In the genomic region with DNA sequence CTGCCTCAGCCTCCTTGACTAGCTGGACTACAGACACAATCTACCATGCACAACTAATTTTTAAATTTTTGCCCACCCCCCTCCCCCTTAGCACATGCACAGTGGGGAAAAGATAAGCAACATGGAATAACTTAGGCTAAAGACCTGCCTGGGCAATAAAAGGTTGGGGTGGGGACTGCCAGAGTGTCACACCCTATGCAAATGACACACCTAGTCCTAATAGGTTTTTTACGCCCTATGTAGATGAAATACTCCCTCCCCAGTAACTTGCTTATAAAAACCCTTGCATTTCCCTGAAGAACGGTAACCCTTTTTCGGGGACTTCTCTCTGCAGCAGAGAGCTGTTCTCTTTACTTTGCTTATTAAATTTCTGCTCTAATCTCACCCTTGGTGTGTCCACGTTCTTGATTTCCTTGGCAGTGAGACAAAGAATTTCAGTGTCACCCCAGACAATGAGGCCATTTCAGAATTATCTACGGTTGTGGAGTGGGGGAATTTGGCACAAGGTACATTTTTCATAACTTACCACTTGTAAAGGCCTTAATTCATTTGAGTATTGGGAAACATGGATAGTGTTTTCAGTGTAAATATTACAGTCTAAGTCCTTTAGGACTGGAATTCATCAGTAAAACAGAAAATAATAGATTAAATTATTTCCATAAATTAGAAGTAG, we compare ENCODE assay signal across 17 cellular contexts.
"Had no signal": no experiment of that assay in that cellular context is flagged by ENCODE, and none has a peak within 500 bp of the region (broad histone marks: within the 10 kb centered on the region; RNA-seq: fewer than 3 reads in every experiment).

No MANE protein-coding gene starts in this region.

- H3K4me1 ChIP-seq: heart right ventricle had no signal

- H3K4me3 Mint-ChIP-seq: activated CD4-positive, alpha-beta memory T cell treated with anti-CD3 and anti-CD28 coated beads, Interleukin-2, amount 10 ng/mL, durations not matched to agents 7 days and 5 days; activated T-cell treated with anti-CD3 and anti-CD28 coated beads, Interleukin-2, amount 50 U/mL, for 4 hours; dendritic cell treated with granulocyte-macrophage colony-stimulating factor and Interleukin-4, amounts not matched to agents 40 ng/mL and 50 ng/mL, for 4 days; naive thymus-derived CD4-positive, alpha-beta T cell; stimulated activated memory B cell treated with anti-CD40 and anti-IgM and Interleukin-4, amounts not matched to agents 10 μg/mL and 1 μg/mL and 100 μg/mL, for 72 hours; WTC11 had no signal

- H3K27ac Mint-ChIP-seq: activated CD4-positive, alpha-beta memory T cell treated with anti-CD3 and anti-CD28 coated beads, Interleukin-2, amount 10 ng/mL, durations not matched to agents 7 days and 5 days; activated naive CD4-positive, alpha-beta T cell treated with anti-CD3 and anti-CD28 coated beads, Interleukin-2, amount 50 U/mL, for 72 hours; dendritic cell treated with granulocyte-macrophage colony-stimulating factor and Interleukin-4, amounts not matched to agents 40 ng/mL and 50 ng/mL, for 4 days; naive thymus-derived CD4-positive, alpha-beta T cell; stimulated activated memory B cell treated with anti-CD40 and anti-IgM and Interleukin-4, amounts not matched to agents 10 μg/mL and 1 μg/mL and 100 μg/mL, for 72 hours; WTC11 had no signal

- H3K36me3 ChIP-seq: heart right ventricle, pancreas had no signal

- H3K36me3 Mint-ChIP-seq: activated naive CD4-positive, alpha-beta T cell treated with anti-CD3 and anti-CD28 coated beads, Interleukin-2, amount 50 U/mL, for 72 hours; naive thymus-derived CD4-positive, alpha-beta T cell; stimulated activated memory B cell treated with anti-CD40 and anti-IgM and Interleukin-4, amounts not matched to agents 10 μg/mL and 1 μg/mL and 100 μg/mL, for 72 hours; WTC11 had no signal

- H3K9me3 ChIP-seq: heart right ventricle, pancreas had no signal

- H3K9me3 Mint-ChIP-seq: activated T-cell treated with anti-CD3 and anti-CD28 coated beads, Interleukin-2, amount 50 U/mL, for 4 hours; dendritic cell treated with granulocyte-macrophage colony-stimulating factor and Interleukin-4, amounts not matched to agents 40 ng/mL and 50 ng/mL, for 4 days; stimulated activated memory B cell treated with anti-CD40 and anti-IgM and Interleukin-4, amounts not matched to agents 10 μg/mL and 1 μg/mL and 100 μg/mL, for 72 hours had no signal

- H3K27ac ChIP-seq: heart right ventricle, pancreas had no signal

- H3K4me1 Mint-ChIP-seq: activated CD4-positive, alpha-beta memory T cell treated with anti-CD3 and anti-CD28 coated beads, Interleukin-2, amount 10 ng/mL, durations not matched to agents 7 days and 5 days; naive thymus-derived CD4-positive, alpha-beta T cell; stimulated activated memory B cell treated with anti-CD40 and anti-IgM and Interleukin-4, amounts not matched to agents 10 μg/mL and 1 μg/mL and 100 μg/mL, for 72 hours had no signal

- DNase-seq: activated CD4-positive, alpha-beta memory T cell treated with anti-CD3 and anti-CD28 coated beads, Interleukin-2, amount 10 ng/mL, durations not matched to agents 7 days and 5 days; activated CD4-positive, alpha-beta T cell treated with anti-CD3 and anti-CD28 coated beads for 4 hours; activated effector memory CD4-positive, alpha-beta T cell treated with anti-CD3 and anti-CD28 coated beads, Interleukin-2, amount 50 U/mL, for 16 hours; activated T-cell treated with anti-CD3 and anti-CD28 coated beads, Interleukin-2, amount 50 U/mL, for 4 hours; cerebellar nuclear complex; effector memory CD4-positive, alpha-beta T cell; heart right ventricle; left cardiac atrium; naive thymus-derived CD4-positive, alpha-beta T cell; pancreas; stimulated activated CD4-positive, alpha-beta T cell treated with anti-CD3 and anti-CD28 coated beads, Interleukin-2, amount 100 ng/mL, for 48 hours; T-helper 2 cell; trophoblast cell had no signal

- H3K27me3 ChIP-seq: heart right ventricle, pancreas had no signal

- H3K27me3 Mint-ChIP-seq: activated CD4-positive, alpha-beta memory T cell treated with anti-CD3 and anti-CD28 coated beads, Interleukin-2, amount 10 ng/mL, durations not matched to agents 7 days and 5 days; dendritic cell treated with granulocyte-macrophage colony-stimulating factor and Interleukin-4, amounts not matched to agents 40 ng/mL and 50 ng/mL, for 4 days; stimulated activated memory B cell treated with anti-CD40 and anti-IgM and Interleukin-4, amounts not matched to agents 10 μg/mL and 1 μg/mL and 100 μg/mL, for 72 hours had no signal

- H3K4me3 ChIP-seq: heart right ventricle, pancreas had no signal
